In genomic region chr4:154928640-154929257, GRCh38 we compare ENCODE assay signal across 10 cellular contexts.
DNase-seq lines count a peak whose midpoint lies in the region; ATAC-seq and TF ChIP-seq lines count a peak whose summit lies in the region.
"Had no signal": no experiment of that assay in that cellular context is flagged by ENCODE, and none has a peak within 500 bp of the region (broad histone marks: within the 10 kb centered on the region; RNA-seq: fewer than 3 reads in every experiment).

No MANE protein-coding gene starts in this region.

- no peak for TF ChIP-seq POLR2A in ovary (IDR thresholded peaks at IDR 0.05)

- H2BK5ac ChIP-seq in mesenchymal stem cell (ENCODE audit: low read depth, low read length, poor library complexity, severe bottlenecking), result no peak overlapping the region

- peaks cover 10% of the 10 kb centered on the region for H3K27me3 Mint-ChIP-seq in mesothelial cell of epicardium (ENCODE audit: low read depth)

- peaks cover 7% of the 10 kb centered on the region for H3K9me3 ChIP-seq in mesenchymal stem cell (ENCODE audit: control insufficient read depth, low read length)
- H3K9me3 ChIP-seq in ovary, result no peaks in the 10 kb centered on the region

- H3K4me2 ChIP-seq in mesenchymal stem cell (ENCODE audit: low read length, poor library complexity, severe bottlenecking), result no peak overlapping the region

- no peaks in the 10 kb centered on the region for H3K4me1 Mint-ChIP-seq in mesothelial cell of epicardium

- H3K27ac ChIP-seq in mesenchymal stem cell (ENCODE audit: low read length, poor library complexity, severe bottlenecking), result no peak overlapping the region
- H3K27ac ChIP-seq in ovary, result no peak overlapping the region

- TF ChIP-seq EP300 in ovary (IDR thresholded peaks at IDR 0.05), result no peak

- WGBS in mesenchymal stem cell, result 65% methylated on average over 4 of the region's 6 CpGs
- WGBS in ovary, 3 donors, result 49 to 61% (median 57%) methylated on average over 6 of the region's 6 CpGs

- H3K79me1 ChIP-seq in mesenchymal stem cell (replicated peaks; ENCODE audit: low read length, poor library complexity, severe bottlenecking), result no peaks in the 10 kb centered on the region

- TF ChIP-seq CTCF in LNCAP (IDR thresholded peaks at IDR 0.05) (peak; percentile 64), choroid plexus epithelial cell (conservative IDR thresholded peaks at IDR 0.05; ENCODE audit: low read depth, low read length) (peak; percentile 52), mesothelial cell of epicardium (IDR thresholded peaks at IDR 0.05; ENCODE audit: unreplicated experiment) (peak; percentile 23), ovary (IDR thresholded peaks at IDR 0.05) (no peak)

- H3K9me3 Mint-ChIP-seq in mesothelial cell of epicardium, result peaks cover 23% of the 10 kb centered on the region

- H3K27me3 ChIP-seq in mesenchymal stem cell (ENCODE audit: control insufficient read depth in 1 of 2, insufficient read depth in 1 of 2, low read length in 2 of 2) (no peaks in the 10 kb centered on the region), ovary (no peaks in the 10 kb centered on the region)

- no peaks in the 10 kb centered on the region for H3K36me3 Mint-ChIP-seq in mesothelial cell of epicardium

- in situ Hi-C loops in Caki2 (cut with HindIII; ENCODE audit: low pct_unique_long_range_greater_than_20kb, low sequenced_read_pairs), result no loop called here

- no peak overlapping the region for H3K9ac ChIP-seq in mesenchymal stem cell (ENCODE audit: low read length)

- DNase-seq in Caki2 (ENCODE audit: low read depth) (peak; percentile 1), choroid plexus epithelial cell (ENCODE audit: low read depth) (peak; percentile 55), mesothelial cell of epicardium (ENCODE audit: low spot score in 2 of 2, unreplicated experiment in 2 of 2) (no peak), mesenchymal stem cell (no peak), ovary (no peak)
- DNase-seq in activated CD8-positive, alpha-beta memory T cell treated with anti-CD3 and anti-CD28 coated beads, Interleukin-2, amount 50 U/mL, for 48 hours, result no peak
- DNase-seq: NCI-H2029, right cardiac atrium had no signal

- no peak overlapping the region for H4K8ac ChIP-seq in mesenchymal stem cell (ENCODE audit: low read length)

- H4K91ac ChIP-seq in mesenchymal stem cell (ENCODE audit: low read length), result no peak overlapping the region

- no peak overlapping the region for H3K18ac ChIP-seq in mesenchymal stem cell (ENCODE audit: low read depth in 1 of 2, low read length in 2 of 2)

- H2AFZ ChIP-seq in mesenchymal stem cell (ENCODE audit: low read depth, low read length), result no peak overlapping the region

- ATAC-seq in HG02973 (IDR thresholded peaks at IDR 0.05; ENCODE audit: unreplicated experiment), result no peak
- ATAC-seq: right cardiac atrium had no signal

- H3K23ac ChIP-seq in mesenchymal stem cell (ENCODE audit: low read length in 2 of 2), result no peak overlapping the region

- H3K4me1 ChIP-seq in mesenchymal stem cell (ENCODE audit: control insufficient read depth, insufficient read depth, low read depth, low read length) (no peaks in the 10 kb centered on the region), ovary (ENCODE audit: insufficient read depth) (no peaks in the 10 kb centered on the region)

- H3K14ac ChIP-seq in mesenchymal stem cell (ENCODE audit: low read length in 2 of 2), result no peak overlapping the region

- H2BK120ac ChIP-seq in mesenchymal stem cell (ENCODE audit: low read depth, low read length), result no peak overlapping the region

- H3K27ac Mint-ChIP-seq in mesothelial cell of epicardium, result no peak overlapping the region

- H2AK5ac ChIP-seq in mesenchymal stem cell (ENCODE audit: low read length, severe bottlenecking), result no peak overlapping the region

- no peak overlapping the region for H2BK12ac ChIP-seq in mesenchymal stem cell (ENCODE audit: low read length in 2 of 2)

- intact Hi-C loops in ovary (cut with DNase I), result no loop called here

- no peak overlapping the region for H2BK15ac ChIP-seq in mesenchymal stem cell (ENCODE audit: low read depth, poor library complexity, severe bottlenecking)

- H3K36me3 ChIP-seq in mesenchymal stem cell (ENCODE audit: control insufficient read depth in 1 of 2, insufficient read depth in 2 of 2, low read depth in 1 of 2, low read length in 2 of 2) (no peaks in the 10 kb centered on the region), ovary (no peaks in the 10 kb centered on the region)

- H3K4me3 Mint-ChIP-seq in mesothelial cell of epicardium, result no peak overlapping the region

- no peak overlapping the region for H3K4me3 ChIP-seq in choroid plexus epithelial cell (ENCODE audit: low read depth, low read length)
- no peak overlapping the region for H3K4me3 ChIP-seq in mesenchymal stem cell (ENCODE audit: insufficient read depth in 1 of 2, low read depth in 1 of 2, low read length in 2 of 2)
- no peak overlapping the region for H3K4me3 ChIP-seq in ovary

- H3K4ac ChIP-seq in mesenchymal stem cell (ENCODE audit: low read depth in 1 of 2, low read length in 2 of 2), result no peak overlapping the region

Comparison
In these comparisons a context has a peak if more than half of its experiments do, and no peak if none do; other contexts are left out.
1. DNase-seq: peak in Caki2 (single experiment) and choroid plexus epithelial cell (single experiment); none in mesothelial cell of epicardium (0 of 2), activated CD8-positive, alpha-beta memory T cell treated with anti-CD3 and anti-CD28 coated beads, Interleukin-2, amount 50 U/mL, for 48 hours (single experiment), mesenchymal stem cell (single experiment) and ovary (0 of 5).
2. CTCF ChIP-seq: peak in LNCAP (single experiment), choroid plexus epithelial cell (single experiment) and mesothelial cell of epicardium (single experiment); none in ovary (0 of 3).